ENCODE assay signal across 10 cellular contexts in the genomic region with DNA sequence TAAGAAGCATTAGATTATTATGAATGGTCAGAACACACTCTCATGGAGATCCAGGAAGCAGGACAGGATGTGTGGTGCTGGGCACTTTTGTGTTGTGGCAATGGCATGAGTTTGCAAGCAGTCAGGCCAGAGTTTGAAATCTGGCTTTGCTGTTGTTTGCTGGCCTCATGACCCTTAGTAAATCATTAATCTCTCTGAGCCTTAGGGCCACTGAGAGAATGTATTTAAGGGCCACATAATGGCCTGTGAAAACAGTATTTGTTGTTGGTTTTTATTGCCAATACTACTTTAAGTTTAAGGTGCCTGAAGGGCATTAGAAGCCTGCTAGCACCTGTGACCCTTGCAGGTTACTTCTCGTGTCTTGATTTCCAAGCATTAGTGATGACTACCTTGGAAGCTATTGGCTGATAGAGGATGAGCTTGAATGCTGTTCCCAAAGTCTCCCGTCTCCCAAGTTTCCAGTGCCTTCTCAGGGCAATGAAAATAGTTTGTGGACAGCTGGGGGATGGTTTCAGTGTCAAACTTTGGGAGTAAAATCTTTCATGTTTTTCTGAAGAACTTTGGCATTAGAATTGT. TPM values are rescaled to one million over a fixed set of nuclear protein-coding genes. Genes with fewer than 3 reads are reported as not detected.
A peak's percentile ranks its signal among the peaks of the same experiment; 100 is the strongest.
DNase-seq lines count a peak whose midpoint lies in the region; ATAC-seq and TF ChIP-seq lines count a peak whose summit lies in the region.
"Had no signal": no experiment of that assay in that cellular context is flagged by ENCODE, and none has a peak within 500 bp of the region (broad histone marks: within the 10 kb centered on the region; RNA-seq: fewer than 3 reads in every experiment).

No MANE protein-coding gene starts in this region.

- ATAC-seq in heart left ventricle (peak; percentile 20 to 54 (median 34)), HG03432 (IDR thresholded peaks at IDR 0.05; ENCODE audit: unreplicated experiment) (peak; percentile 36), upper lobe of right lung (peak; percentile 72), GM21576 (IDR thresholded peaks at IDR 0.05; ENCODE audit: unreplicated experiment) (no peak)

- H3K4me1 ChIP-seq in heart left ventricle (peaks cover 0 to 48% (median 21%) of the 10 kb centered on the region in 12 donors), right atrium auricular region (peaks cover 0 to 20% of the 10 kb centered on the region in 2 donors), esophagus squamous epithelium (peaks cover 25 to 76% (median 27%) of the 10 kb centered on the region in 3 donors), upper lobe of right lung (peaks cover 31% of the 10 kb centered on the region)

- TF ChIP-seq POLR2A in heart left ventricle (IDR thresholded peaks at IDR 0.05): no peak
- no peak for TF ChIP-seq POLR2A in esophagus squamous epithelium (IDR thresholded peaks at IDR 0.05)

- H3K9me3 ChIP-seq in heart left ventricle (no peaks in the 10 kb centered on the region), right atrium auricular region (no peaks in the 10 kb centered on the region), esophagus squamous epithelium (no peaks in the 10 kb centered on the region), upper lobe of right lung (no peaks in the 10 kb centered on the region), WERI-Rb-1 (ENCODE audit: severe bottlenecking) (no peaks in the 10 kb centered on the region)

- 75 to 87% (median 81%) methylated on average over 2 of the region's 2 CpGs for WGBS in heart left ventricle, 4 donors
- 50 to 53% methylated on average over 2 of the region's 2 CpGs for WGBS in esophagus squamous epithelium, 2 donors

- H3K27me3 ChIP-seq in heart left ventricle (no peaks in the 10 kb centered on the region), right atrium auricular region (no peaks in the 10 kb centered on the region), esophagus squamous epithelium (no peaks in the 10 kb centered on the region), upper lobe of right lung (no peaks in the 10 kb centered on the region), WERI-Rb-1 (ENCODE audit: insufficient read depth, low read depth, severe bottlenecking) (no peaks in the 10 kb centered on the region)

- DNase-seq in heart left ventricle (no peak), right atrium auricular region (ENCODE audit: low spot score) (no peak), esophagus squamous epithelium (lab: John Stamatoyannopoulos, UW) (no peak), upper lobe of right lung (no peak), WERI-Rb-1 (no peak)
- DNase-seq in stimulated activated CD8-positive, alpha-beta memory T cell treated with anti-CD3 and anti-CD28 coated beads, Interleukin-4, amount 100 ng/mL, for 48 hours: no peak

- TF ChIP-seq CTCF in heart left ventricle (IDR thresholded peaks at IDR 0.05) (no peak), right atrium auricular region (IDR thresholded peaks at IDR 0.05) (no peak), esophagus squamous epithelium (IDR thresholded peaks at IDR 0.05) (no peak), upper lobe of right lung (IDR thresholded peaks at IDR 0.05) (no peak), WERI-Rb-1 (IDR thresholded peaks at IDR 0.05; ENCODE audit: low read depth, low read length) (no peak)

- intact Hi-C loops in heart left ventricle (cut with DNase I): loop anchor here in 1 of 10 donors (5.0 kb wide), 1 partner anchor 53 kb away; no protein-coding TSS in a partner anchor
- intact Hi-C loops in esophagus squamous epithelium (cut with DNase I): no loop called here
- intact Hi-C loops in upper lobe of right lung (cut with DNase I): no loop called here

- no peak overlapping the region for H3K4me3 ChIP-seq in heart left ventricle
- no peak overlapping the region for H3K4me3 ChIP-seq in right atrium auricular region
- H3K4me3 ChIP-seq in esophagus squamous epithelium: no peak overlapping the region
- no peak overlapping the region for H3K4me3 ChIP-seq in upper lobe of right lung
- H3K4me3 ChIP-seq in WERI-Rb-1 (ENCODE audit: low read depth, low read length): no peak overlapping the region
- H3K4me3 ChIP-seq: K562 had no signal

- H3K36me3 ChIP-seq in heart left ventricle (no peaks in the 10 kb centered on the region), right atrium auricular region (no peaks in the 10 kb centered on the region), esophagus squamous epithelium (no peaks in the 10 kb centered on the region), upper lobe of right lung (no peaks in the 10 kb centered on the region), WERI-Rb-1 (no peaks in the 10 kb centered on the region)

- H3K27ac ChIP-seq in heart left ventricle: peak overlapping the region in 9 of 12 donors; percentile 9 to 53 (median 19)
- H3K27ac ChIP-seq in right atrium auricular region: peak overlapping the region in 1 of 2 donors; percentile 42
- peak overlapping the region in 3 of 4 donors; percentile 20 to 54 (median 29) for H3K27ac ChIP-seq in esophagus squamous epithelium
- H3K27ac ChIP-seq in upper lobe of right lung: peak overlapping the region; percentile 5
- no peak overlapping the region for H3K27ac ChIP-seq in WERI-Rb-1
- H3K27ac ChIP-seq: C4-2B had no signal

RNA-seq across cellular contexts. Expression of a gene that starts 24.6 kb away (rescaled TPM):
- total RNA-seq in heart left ventricle (10 to 100 TPM; 24.4 to 42.9 (median 28.9) TPM), right atrium auricular region (10 to 100 TPM; 15.4 to 16.6 TPM), esophagus squamous epithelium (100 to 1,000 TPM in 1 of 4 donors, 10 to 100 TPM in 3; 50.1 to 112 (median 63.3) TPM), upper lobe of right lung (60.7 TPM)
- 10 to 100 TPM; 13.2 to 36.2 TPM for polyA plus RNA-seq in heart left ventricle

RNA-seq across cellular contexts. Expression of a gene that starts 39.3 kb away (rescaled TPM):
- total RNA-seq in heart left ventricle: 10 to 100 TPM; 17.9 to 69.1 (median 30.1) TPM
- polyA plus RNA-seq in heart left ventricle: 10 to 100 TPM; 23.0 to 50.4 TPM
- total RNA-seq in right atrium auricular region: 10 to 100 TPM; 20.1 to 48.9 TPM
- total RNA-seq in esophagus squamous epithelium: 10 to 100 TPM; 51.6 to 84.5 (median 72.7) TPM
- 65.6 TPM for total RNA-seq in upper lobe of right lung
